Comparison of ENCODE assay signal across 8 cellular contexts in genomic region chr11:9460322-9461067, GRCh38. TPM values are rescaled to one million over a fixed set of nuclear protein-coding genes. Genes with fewer than 3 reads are reported as not detected.
A peak's percentile ranks its signal among the peaks of the same experiment; 100 is the strongest.
DNase-seq lines count a peak whose midpoint lies in the region; ATAC-seq and TF ChIP-seq lines count a peak whose summit lies in the region.

Gene ZNF143, plus strand, starts transcription at chr11:9461012. Its CDS starts 10,297 bp downstream, at chr11:9471309.

- H3K4me3 Mint-ChIP-seq in natural killer cell treated with Interleukin-12 subunit alpha and Interleukin-12 subunit beta and Interleukin-15 and Interleukin-18, amount 100 ng/mL, for 72 hours: peak within 1 kb of the TSS; percentile 97

- DNase-seq in ELF-1 (ENCODE audit: low read depth, low spot score): peak; percentile 100
- DNase-seq in H7: peak; percentile 95
- peak; percentile 100 for DNase-seq in M059J (ENCODE audit: low read depth)
- DNase-seq in SHP77 (lab: John Stamatoyannopoulos, UW): peak; percentile 93 to 96
- peak; percentile 100 for DNase-seq in activated effector memory CD4-positive, alpha-beta T cell treated with Interleukin-2 at 50 U/mL for 16 hours
- DNase-seq in fibroblast of pulmonary artery (ENCODE audit: low read depth): peak; percentile 100
- DNase-seq in natural killer cell treated with Interleukin-12 subunit alpha and Interleukin-12 subunit beta and Interleukin-15 and Interleukin-18, amount 100 ng/mL, for 72 hours (ENCODE audit: low spot score): peak; percentile 99
- peak; percentile 100 for DNase-seq in stimulated activated naive CD8-positive, alpha-beta T cell treated with anti-CD3 and anti-CD28 coated beads, Interleukin-15, Interleukin-2, amounts not matched to agents 100 U/mL and 50 U/mL, for 24 hours

- H3K9me3 Mint-ChIP-seq in natural killer cell treated with Interleukin-12 subunit alpha and Interleukin-12 subunit beta and Interleukin-15 and Interleukin-18, amount 100 ng/mL, for 72 hours: no peaks in the 10 kb centered on the region

- TF ChIP-seq CTCF in fibroblast of pulmonary artery (IDR thresholded peaks at IDR 0.05; ENCODE audit: low read length, missing control alignments): no peak

- H3K36me3 ChIP-seq in H7 (replicated peaks; ENCODE audit: control insufficient read depth, insufficient read depth, low read length): no peaks in the 10 kb centered on the region

- H3K27me3 Mint-ChIP-seq in natural killer cell treated with Interleukin-12 subunit alpha and Interleukin-12 subunit beta and Interleukin-15 and Interleukin-18, amount 100 ng/mL, for 72 hours: no peaks in the 10 kb centered on the region

- H3K27me3 ChIP-seq in H7 (ENCODE audit: control insufficient read depth, insufficient read depth, low read length): no peaks in the 10 kb centered on the region

- peak; percentile 95 to 96 for ATAC-seq in natural killer cell treated with Interleukin-12 subunit alpha and Interleukin-12 subunit beta and Interleukin-15 and Interleukin-18, amount 100 ng/mL, for 72 hours
- ATAC-seq in stimulated activated naive CD8-positive, alpha-beta T cell treated with anti-CD3 and anti-CD28 coated beads, Interleukin-15, Interleukin-2, amounts not matched to agents 100 U/mL and 50 U/mL, for 24 hours: peak; percentile 94

- peak within 1 kb of the TSS; percentile 98 for H3K4me3 ChIP-seq in H7 (ENCODE audit: insufficient read depth, low read depth, low read length)
- peak within 1 kb of the TSS; percentile 100 for H3K4me3 ChIP-seq in fibroblast of pulmonary artery (replicated peaks; ENCODE audit: low read depth, low read length)

- peak within 1 kb of the TSS; percentile 97 to 99 for H3K27ac Mint-ChIP-seq in natural killer cell treated with Interleukin-12 subunit alpha and Interleukin-12 subunit beta and Interleukin-15 and Interleukin-18, amount 100 ng/mL, for 72 hours

- peaks cover 6% of the 10 kb centered on the region for H3K36me3 Mint-ChIP-seq in natural killer cell treated with Interleukin-12 subunit alpha and Interleukin-12 subunit beta and Interleukin-15 and Interleukin-18, amount 100 ng/mL, for 72 hours

- H3K4me1 Mint-ChIP-seq in natural killer cell treated with Interleukin-12 subunit alpha and Interleukin-12 subunit beta and Interleukin-15 and Interleukin-18, amount 100 ng/mL, for 72 hours (ENCODE audit: low read depth in 2 of 2): peaks cover 21 to 32% of the 10 kb centered on the region in 2 donors

RNA-seq across cellular contexts. Expression of gene ZNF143, which starts in this region (rescaled TPM):
- total RNA-seq in H7 (2014; rRNA removed; shearing (Covaris generic)): 55.7 and 64.1 TPM in 2 replicates
- total RNA-seq in M059J (2014; rRNA removed; shearing (Covaris generic)): 18.3 and 21.7 TPM in 2 replicates
- total RNA-seq in natural killer cell treated with Interleukin-12 subunit alpha and Interleukin-12 subunit beta and Interleukin-15 and Interleukin-18, amount 100 ng/mL, for 72 hours: 10 to 100 TPM; 32.1 to 37.1 TPM

Comparison
In these comparisons a context has a peak if more than half of its experiments do, and no peak if none do; other contexts are left out.
1. Peak in every context shown above with its lines: DNase-seq, ATAC-seq and H3K4me3 ChIP-seq.